12 cellular contexts compared by ENCODE assay signal in the genomic region with DNA sequence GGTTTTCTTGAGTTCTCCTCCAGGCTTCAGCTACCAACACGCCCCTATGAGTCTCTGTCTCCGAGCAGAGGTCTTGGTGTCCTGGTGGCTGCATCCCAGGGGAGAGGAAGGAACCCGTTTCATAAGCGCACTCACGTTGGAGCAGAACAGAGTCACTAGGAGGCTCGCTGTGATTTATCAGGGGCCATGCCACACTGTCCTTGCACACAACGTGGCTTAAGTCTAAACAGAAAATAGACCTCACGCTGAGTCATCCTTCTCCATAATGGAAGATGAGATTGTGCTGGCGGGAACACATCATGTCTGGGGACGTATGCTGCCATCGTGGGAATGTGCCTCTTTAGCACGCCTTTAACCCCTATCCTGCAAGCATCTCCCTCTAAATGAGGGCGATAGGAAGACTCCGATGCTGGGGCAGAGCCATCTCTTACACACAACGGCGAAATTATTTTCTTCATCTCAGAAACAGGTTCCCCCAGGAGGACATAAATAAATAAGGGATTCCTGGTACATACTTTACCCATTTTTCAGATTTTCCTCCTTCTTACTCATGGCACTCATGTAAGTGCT.
DNase-seq lines count a peak whose midpoint lies in the region; ATAC-seq, FAIRE-seq and TF ChIP-seq lines count a peak whose summit lies in the region.
"Had no signal": no experiment of that assay in that cellular context is flagged by ENCODE, and none has a peak within 500 bp of the region (broad histone marks: within the 10 kb centered on the region; RNA-seq: fewer than 3 reads in every experiment).

No MANE protein-coding gene starts in this region.

- TF ChIP-seq CTCF in breast epithelium (IDR thresholded peaks at IDR 0.05): no peak
- no peak for TF ChIP-seq CTCF in MCF 10A (IDR thresholded peaks at IDR 0.05; ENCODE audit: unreplicated experiment)
- TF ChIP-seq CTCF in bronchial epithelial cell (IDR thresholded peaks at IDR 0.05; ENCODE audit: insufficient read depth, low read length, severe bottlenecking): no peak
- no peak for TF ChIP-seq CTCF in vagina (IDR thresholded peaks at IDR 0.05)
- no peak for TF ChIP-seq CTCF in omental fat pad (IDR thresholded peaks at IDR 0.05)

- no peak for TF ChIP-seq POLR2A in breast epithelium (IDR thresholded peaks at IDR 0.05)
- TF ChIP-seq POLR2A in vagina (IDR thresholded peaks at IDR 0.05): no peak

- no peak overlapping the region for H3K4me3 Mint-ChIP-seq in MCF 10A (ENCODE audit: unreplicated experiment)
- H3K4me3 Mint-ChIP-seq: dendritic cell treated with granulocyte-macrophage colony-stimulating factor and Interleukin-4, amounts not matched to agents 40 ng/mL and 50 ng/mL, for 4 days had no signal

- peak; percentile 32 for FAIRE-seq in bronchial epithelial cell (lab: Jason Lieb, UNC)

- CTCF ChIA-PET in MCF 10A (lab: Yijun Ruan, JAX): no interaction called here

- H3K4me1 ChIP-seq in breast epithelium: peaks cover 0 to 10% of the 10 kb centered on the region in 2 donors
- H3K4me1 ChIP-seq in mesodermal cell (ENCODE audit: control insufficient read depth, insufficient read depth, low read length, poor library complexity, severe bottlenecking): peaks cover 33% of the 10 kb centered on the region
- H3K4me1 ChIP-seq in vagina: peaks cover 17% of the 10 kb centered on the region

- no TSS peak for BruUV-seq in MCF 10A (replicated peaks; lab: Mats Ljungman, UMichigan)

- H3K4me3 ChIP-seq in breast epithelium: no peak overlapping the region
- no peak overlapping the region for H3K4me3 ChIP-seq in bronchial epithelial cell (ENCODE audit: low read depth, low read length)
- no peak overlapping the region for H3K4me3 ChIP-seq in mesodermal cell (ENCODE audit: extremely low read depth, insufficient read depth, low read length, poor library complexity, severe bottlenecking)
- no peak overlapping the region for H3K4me3 ChIP-seq in vagina

- H3K9me3 Mint-ChIP-seq in MCF 10A (ENCODE audit: unreplicated experiment): no peaks in the 10 kb centered on the region
- H3K9me3 Mint-ChIP-seq: dendritic cell treated with granulocyte-macrophage colony-stimulating factor and Interleukin-4, amounts not matched to agents 40 ng/mL and 50 ng/mL, for 4 days had no signal

- H3K27ac ChIP-seq in breast epithelium (peak overlapping the region; percentile 82 to 88), mesodermal cell (ENCODE audit: low read depth, low read length, severe bottlenecking) (peak overlapping the region; percentile 84), vagina (peak overlapping the region; percentile 42)
- H3K27ac ChIP-seq: HL-60 had no signal

- DNase-seq in breast epithelium (ENCODE audit: low spot score in 2 of 2) (no peak), MCF 10A (ENCODE audit: unreplicated experiment) (no peak), bronchial epithelial cell (ENCODE audit: low read depth) (no peak), vagina (ENCODE audit: extremely low spot score in 2 of 2) (no peak), UCSD-AML1 (lab: John Stamatoyannopoulos, UW; ENCODE audit: unreplicated experiment) (no peak), NCI-H1105 (lab: John Stamatoyannopoulos, UW) (no peak), omental fat pad (ENCODE audit: low spot score) (no peak)
- DNase-seq: activated CD4-positive, alpha-beta T cell treated with anti-CD3 and anti-CD28 coated beads for 1 hour; activated effector memory CD4-positive, alpha-beta T cell treated with Interleukin-2 at 50 U/mL for 16 hours had no signal

- H3K4me1 Mint-ChIP-seq in MCF 10A (ENCODE audit: insufficient read depth, unreplicated experiment): no peaks in the 10 kb centered on the region

- no peaks in the 10 kb centered on the region for H3K36me3 Mint-ChIP-seq in MCF 10A (ENCODE audit: insufficient read depth, unreplicated experiment)

- intact Hi-C loops in breast epithelium (cut with DNase I; ENCODE audit: low total_unique reads): no loop called here
- intact Hi-C loops in MCF 10A (cut with micrococcal nuclease): no loop called here
- intact Hi-C loops in vagina (cut with DNase I): no loop called here

- H3K27me3 ChIP-seq in breast epithelium (no peaks in the 10 kb centered on the region), bronchial epithelial cell (ENCODE audit: control insufficient read depth, insufficient read depth, low read length) (no peaks in the 10 kb centered on the region), vagina (no peaks in the 10 kb centered on the region)

- no peaks in the 10 kb centered on the region for H3K9me3 ChIP-seq in breast epithelium
- H3K9me3 ChIP-seq in mesodermal cell (ENCODE audit: control insufficient read depth, low read length): no peaks in the 10 kb centered on the region
- H3K9me3 ChIP-seq in vagina: no peaks in the 10 kb centered on the region

- H3K27me3 Mint-ChIP-seq in MCF 10A (ENCODE audit: insufficient read depth, unreplicated experiment): no peaks in the 10 kb centered on the region

- no peak for ATAC-seq in omental fat pad (ENCODE audit: low FRiP score)

- H3K27ac Mint-ChIP-seq in MCF 10A (ENCODE audit: low read depth, unreplicated experiment): no peak overlapping the region
- H3K27ac Mint-ChIP-seq: dendritic cell treated with granulocyte-macrophage colony-stimulating factor and Interleukin-4, amounts not matched to agents 40 ng/mL and 50 ng/mL, for 4 days had no signal

- POLR2A ChIA-PET in MCF 10A (lab: Yijun Ruan, JAX): no interaction called here

- 92 to 94% methylated on average over 15 of the region's 16 CpGs for WGBS in mesodermal cell (ENCODE audit: insufficient coverage in 2 of 2), 2 experiments

- H3K36me3 ChIP-seq in breast epithelium (no peaks in the 10 kb centered on the region), bronchial epithelial cell (ENCODE audit: control insufficient read depth, insufficient read depth, low read length) (no peaks in the 10 kb centered on the region), mesodermal cell (ENCODE audit: control insufficient read depth, insufficient read depth, low read length) (no peaks in the 10 kb centered on the region), vagina (no peaks in the 10 kb centered on the region)
